Comparison of ENCODE assay signal across 1 cellular context in the genomic region with DNA sequence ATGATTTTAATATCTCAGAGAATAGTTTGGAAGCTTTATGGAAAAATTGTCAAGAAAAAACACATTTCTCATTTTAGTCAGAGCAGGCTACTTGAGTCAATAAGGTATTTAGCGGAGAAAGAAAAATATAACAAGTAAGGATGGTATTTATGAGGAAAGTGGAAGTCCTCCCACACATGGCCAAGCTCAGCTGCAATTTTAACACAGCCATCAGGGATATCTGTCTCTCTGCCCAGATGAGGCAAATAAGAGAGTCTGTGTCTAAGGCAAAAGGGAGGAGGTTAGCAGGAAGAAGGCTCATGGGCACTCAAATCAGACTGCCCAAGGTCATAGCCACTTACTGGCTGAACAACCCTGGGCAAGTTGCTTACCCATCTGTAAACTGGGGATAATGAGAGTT.
TF ChIP-seq lines count a peak whose summit lies in the region.

No MANE protein-coding gene starts in this region.

TF ChIP-seq in IMR-90, 13 proteins besides CTCF, POLR2A, EP300 and RAD21:
- no peak for TF ChIP-seq SMC3 (IDR thresholded peaks at IDR 0.05; ENCODE audit: low read depth, low read length)
- no peak for TF ChIP-seq MXI1 (IDR thresholded peaks at IDR 0.05; ENCODE audit: borderline replicate concordance, low read depth, low read length)
- no peak for TF ChIP-seq RCOR1 (IDR thresholded peaks at IDR 0.05; ENCODE audit: insufficient replicate concordance, low read length)
- no peak for TF ChIP-seq NFE2L2 (IDR thresholded peaks at IDR 0.05; ENCODE audit: low read depth, low read length)
- TF ChIP-seq, protein P1, sequence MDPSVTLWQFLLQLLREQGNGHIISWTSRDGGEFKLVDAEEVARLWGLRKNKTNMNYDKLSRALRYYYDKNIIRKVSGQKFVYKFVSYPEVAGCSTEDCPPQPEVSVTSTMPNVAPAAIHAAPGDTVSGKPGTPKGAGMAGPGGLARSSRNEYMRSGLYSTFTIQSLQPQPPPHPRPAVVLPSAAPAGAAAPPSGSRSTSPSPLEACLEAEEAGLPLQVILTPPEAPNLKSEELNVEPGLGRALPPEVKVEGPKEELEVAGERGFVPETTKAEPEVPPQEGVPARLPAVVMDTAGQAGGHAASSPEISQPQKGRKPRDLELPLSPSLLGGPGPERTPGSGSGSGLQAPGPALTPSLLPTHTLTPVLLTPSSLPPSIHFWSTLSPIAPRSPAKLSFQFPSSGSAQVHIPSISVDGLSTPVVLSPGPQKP (IDR thresholded peaks at IDR 0.05; ENCODE audit: borderline replicate concordance, low read depth, low read length) = no peak
- TF ChIP-seq, protein P2, sequence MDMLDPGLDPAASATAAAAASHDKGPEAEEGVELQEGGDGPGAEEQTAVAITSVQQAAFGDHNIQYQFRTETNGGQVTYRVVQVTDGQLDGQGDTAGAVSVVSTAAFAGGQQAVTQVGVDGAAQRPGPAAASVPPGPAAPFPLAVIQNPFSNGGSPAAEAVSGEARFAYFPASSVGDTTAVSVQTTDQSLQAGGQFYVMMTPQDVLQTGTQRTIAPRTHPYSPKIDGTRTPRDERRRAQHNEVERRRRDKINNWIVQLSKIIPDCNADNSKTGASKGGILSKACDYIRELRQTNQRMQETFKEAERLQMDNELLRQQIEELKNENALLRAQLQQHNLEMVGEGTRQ (IDR thresholded peaks at IDR 0.05; ENCODE audit: low read depth, low read length) = no peak
- no peak for TF ChIP-seq BHLHE40 (IDR thresholded peaks at IDR 0.05; ENCODE audit: low read depth, low read length)
- TF ChIP-seq MAZ (IDR thresholded peaks at IDR 0.05; ENCODE audit: borderline replicate concordance, low read depth, low read length) = no peak
- no peak for TF ChIP-seq RFX5 (IDR thresholded peaks at IDR 0.05; ENCODE audit: low read depth, low read length)
- TF ChIP-seq CEBPB (IDR thresholded peaks at IDR 0.05; ENCODE audit: low read depth, low read length) = no peak
- no peak for TF ChIP-seq CHD1 (IDR thresholded peaks at IDR 0.05; ENCODE audit: low read depth, low read length)
- no peak for TF ChIP-seq FOS (IDR thresholded peaks at IDR 0.05; ENCODE audit: low read depth, low read length)
- no peak for TF ChIP-seq MAFK (IDR thresholded peaks at IDR 0.05; ENCODE audit: low read depth, low read length)
